In genomic region chrX:71941771-71942170, GRCh38 we compare ENCODE assay signal across 14 cellular contexts. TPM values are rescaled to one million over a fixed set of nuclear protein-coding genes. Genes with fewer than 3 reads are reported as not detected.
DNase-seq lines count a peak whose midpoint lies in the region; ATAC-seq and TF ChIP-seq lines count a peak whose summit lies in the region.
"Had no signal": no experiment of that assay in that cellular context is flagged by ENCODE, and none has a peak within 500 bp of the region (broad histone marks: within the 10 kb centered on the region; RNA-seq: fewer than 3 reads in every experiment).

No MANE protein-coding gene starts in this region.

- TF ChIP-seq CTCF in GM23338 (conservative IDR thresholded peaks at IDR 0.05; ENCODE audit: low read depth in 2 of 2) (no peak), right atrium auricular region (IDR thresholded peaks at IDR 0.05) (no peak), sigmoid colon (IDR thresholded peaks at IDR 0.05) (no peak)

- H3K4me3 ChIP-seq in GM23338 = no peak overlapping the region
- no peak overlapping the region for H3K4me3 ChIP-seq in right atrium auricular region
- no peak overlapping the region for H3K4me3 ChIP-seq in sigmoid colon
- H3K4me3 ChIP-seq: GM12878 had no signal

- no peak overlapping the region for H3K4me3 Mint-ChIP-seq in GM23338
- H3K4me3 Mint-ChIP-seq: activated CD4-positive, alpha-beta T cell treated with anti-CD3 and anti-CD28 coated beads for 36 hours; IgD-negative memory B cell had no signal

- no peaks in the 10 kb centered on the region for H3K9me2 ChIP-seq in GM23338 (ENCODE audit: insufficient read depth)

- TF ChIP-seq POLR2A in sigmoid colon (IDR thresholded peaks at IDR 0.05) = no peak

- H4K20me1 ChIP-seq in GM23338 (replicated peaks; ENCODE audit: insufficient read depth) = no peaks in the 10 kb centered on the region

- H3K27me3 ChIP-seq in GM23338 (ENCODE audit: insufficient read depth) (no peaks in the 10 kb centered on the region), right atrium auricular region (no peaks in the 10 kb centered on the region), sigmoid colon (no peaks in the 10 kb centered on the region)

- ATAC-seq in GM23338 (peak; percentile 70), HG02588 (IDR thresholded peaks at IDR 0.05; ENCODE audit: unreplicated experiment) (no peak)
- ATAC-seq: activated CD4-positive, alpha-beta T cell treated with anti-CD3 and anti-CD28 coated beads for 36 hours; GM12878 had no signal

- no peak overlapping the region for H2AFZ ChIP-seq in GM23338

- peak overlapping the region; percentile 65; the same call in 1 of the 2 replicates for H3K27ac Mint-ChIP-seq in GM23338
- H3K27ac Mint-ChIP-seq: activated CD4-positive, alpha-beta T cell treated with anti-CD3 and anti-CD28 coated beads for 36 hours; IgD-negative memory B cell had no signal

- H3K4me1 ChIP-seq in GM23338 (ENCODE audit: insufficient read depth) (peaks cover 3% of the 10 kb centered on the region; the same call in 1 of the 2 replicates), right atrium auricular region (no peaks in the 10 kb centered on the region), sigmoid colon (peaks cover 0 to 46% (median 25%) of the 10 kb centered on the region in 4 donors)

- peaks cover 30% of the 10 kb centered on the region for H3K4me1 Mint-ChIP-seq in GM23338
- H3K4me1 Mint-ChIP-seq: activated CD4-positive, alpha-beta T cell treated with anti-CD3 and anti-CD28 coated beads for 36 hours; IgD-negative memory B cell had no signal

- no peak overlapping the region for H3K4me2 ChIP-seq in GM23338

- H3K79me2 ChIP-seq in GM23338 (replicated peaks; ENCODE audit: insufficient read depth) = peaks cover 19% of the 10 kb centered on the region

- H3K36me3 Mint-ChIP-seq in GM23338 (ENCODE audit: low read depth) = peaks cover under 1% of the 10 kb centered on the region; the same call in 1 of the 3 replicates
- H3K36me3 Mint-ChIP-seq: IgD-negative memory B cell had no signal

- H3K9me3 ChIP-seq in right atrium auricular region = no peaks in the 10 kb centered on the region
- no peaks in the 10 kb centered on the region for H3K9me3 ChIP-seq in sigmoid colon

- DNase-seq in GM23338 (ENCODE audit: low spot score) = no peak
- peak; percentile 74 for DNase-seq in astrocyte of the hippocampus (ENCODE audit: low read depth, low spot score)
- DNase-seq in right atrium auricular region (ENCODE audit: low spot score) = no peak
- DNase-seq in sigmoid colon = peak; percentile 91
- DNase-seq in stimulated activated naive CD4-positive, alpha-beta T cell (lab: John Stamatoyannopoulos, UW) = no peak
- DNase-seq in HuH-7.5 (ENCODE audit: low spot score) = no peak
- no peak for DNase-seq in NOMO-1 treated with DMSO at 0.1 percent for 48 hours (lab: John Stamatoyannopoulos, UW; ENCODE audit: unreplicated experiment)
- DNase-seq: activated CD4-positive, alpha-beta T cell treated with anti-CD3 and anti-CD28 coated beads for 36 hours; activated naive CD4-positive, alpha-beta T cell; COR-L47; SHP77 treated with DMSO at 0.1 percent for 48 hours had no signal

- H3F3A ChIP-seq in GM23338 (replicated peaks; ENCODE audit: low read depth) = no peaks in the 10 kb centered on the region

- intact Hi-C loops in sigmoid colon (cut with DNase I) = no loop called here

- 53 to 54% methylated on average over 3 of the region's 3 CpGs for WGBS in sigmoid colon, 2 donors

- H3K36me3 ChIP-seq in GM23338 (ENCODE audit: insufficient read depth) (no peaks in the 10 kb centered on the region), right atrium auricular region (no peaks in the 10 kb centered on the region), sigmoid colon (no peaks in the 10 kb centered on the region)

- H3K27me3 Mint-ChIP-seq in GM23338 (ENCODE audit: insufficient read depth, low read depth, poor library complexity) = peaks cover 1% of the 10 kb centered on the region

- TF ChIP-seq EP300 in sigmoid colon (IDR thresholded peaks at IDR 0.05) = no peak

- H3K27ac ChIP-seq in GM23338 (ENCODE audit: low read depth) (0 out of 2 replicates have a peak overlapping the region, but pooled peaks have one; percentile 19), right atrium auricular region (peak overlapping the region; percentile 15 to 26), sigmoid colon (peak overlapping the region; percentile 27 to 82 (median 74))

- no peaks in the 10 kb centered on the region for H3K9me3 Mint-ChIP-seq in GM23338
- H3K9me3 Mint-ChIP-seq: IgD-negative memory B cell had no signal

TF ChIP-seq in GM23338, 12 proteins besides CTCF, POLR2A, EP300 and RAD21:
- TF ChIP-seq ZNF462 (CRISPR knock-in tag; IDR thresholded peaks at IDR 0.05) = no peak

RNA-seq across cellular contexts. Expression of gene NHSL2, which starts 31.1 kb away (rescaled TPM):
- 7.0 and 9.5 TPM in 2 replicates for total RNA-seq in GM23338 (2014; rRNA removed; shearing (Covaris generic))
- 3.7 and 4.7 TPM in 2 replicates for polyA plus RNA-seq in GM23338 (2016; fragmentation: Nextera tagmentation; extraction: Ambion mirVana)
- total RNA-seq in right atrium auricular region = 1 to 10 TPM; 5.5 to 9.3 TPM
- 10 to 100 TPM in 3 of 4 donors, 1 to 10 TPM in 1; 8.1 to 21.3 (median 10.7) TPM for total RNA-seq in sigmoid colon
- 1 to 10 TPM in 1 of 3 donors, under 1 TPM in 2; under 0.01 to 2.1 (median under 0.01) TPM for polyA plus RNA-seq in sigmoid colon

Comparison
In these comparisons a context has a peak if more than half of its experiments do, and no peak if none do; other contexts are left out.
1. DNase-seq: peak in astrocyte of the hippocampus (single experiment) and sigmoid colon (single experiment); none in GM23338 (single experiment), right atrium auricular region (single experiment), stimulated activated naive CD4-positive, alpha-beta T cell (0 of 6), HuH-7.5 (single experiment) and NOMO-1 treated with DMSO at 0.1 percent for 48 hours (single experiment).
2. H3K27ac ChIP-seq: peak in every context shown above with its lines; median percentile 74 in sigmoid colon; 20 in right atrium auricular region; 19 in GM23338.